Comparison of ENCODE assay signal across 23 cellular contexts in the genomic region with DNA sequence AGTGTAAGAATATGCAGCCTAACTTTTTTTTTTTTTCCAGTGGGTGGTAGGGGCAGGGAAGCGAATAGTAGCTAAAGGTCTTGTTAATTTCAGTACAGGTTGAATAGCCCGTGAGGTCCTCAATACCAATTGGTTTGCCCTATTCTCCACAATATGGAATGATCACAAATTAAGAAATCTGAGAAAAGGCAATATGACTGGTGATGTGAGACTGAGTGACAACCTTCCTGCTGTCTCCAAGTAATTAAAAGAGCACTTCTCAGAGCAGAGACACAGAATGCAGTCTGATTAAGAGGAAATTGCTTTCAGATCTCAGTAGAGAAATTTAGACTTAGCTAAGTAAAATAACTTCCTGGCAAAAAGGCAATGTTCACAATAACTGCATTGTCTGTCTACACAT. TPM values are rescaled to one million over a fixed set of nuclear protein-coding genes. Genes with fewer than 3 reads are reported as not detected.
DNase-seq lines count a peak whose midpoint lies in the region; ATAC-seq and TF ChIP-seq lines count a peak whose summit lies in the region.
"Had no signal": no experiment of that assay in that cellular context is flagged by ENCODE, and none has a peak within 500 bp of the region (broad histone marks: within the 10 kb centered on the region; RNA-seq: fewer than 3 reads in every experiment).

No MANE protein-coding gene starts in this region.

- no peaks in the 10 kb centered on the region for H4K20me1 ChIP-seq in Loucy (ENCODE audit: insufficient read depth, low read length, poor library complexity, severe bottlenecking)

- peaks cover 44% of the 10 kb centered on the region for H3K4me1 ChIP-seq in Loucy (ENCODE audit: insufficient read depth, low read length, poor library complexity, severe bottlenecking)
- H3K4me1 ChIP-seq in heart left ventricle, result peaks cover 0 to 10% (median 0%) of the 10 kb centered on the region in 12 donors
- H3K4me1 ChIP-seq: neural progenitor cell, psoas muscle, upper lobe of left lung had no signal

- H3F3A ChIP-seq in Loucy (ENCODE audit: low read depth), result no peaks in the 10 kb centered on the region

- DNase-seq in activated T-cell treated with anti-CD3 and anti-CD28 coated beads, Interleukin-2, amount 50 U/mL, for 4 hours, result no peak
- no peak for DNase-seq in activated T-cell treated with anti-CD3 and anti-CD28 coated beads, Interleukin-2, amount 50 U/mL, for 1 hour
- no peak for DNase-seq in activated naive CD8-positive, alpha-beta T cell treated with anti-CD3 and anti-CD28 coated beads, Interleukin-2, amount 50 U/mL, for 24 hours
- DNase-seq in heart left ventricle, result no peak
- DNase-seq in WTC11 (ENCODE audit: low spot score), result no peak
- DNase-seq: ACHN; amniotic stem cell; effector CD8-positive, alpha-beta T cell; kidney glomerular epithelial cell; mesendoderm; NCI-H187; NCI-H345; psoas muscle; RPMI8226; stimulated activated CD4-positive, alpha-beta T cell treated with anti-CD3 and anti-CD28 coated beads, Interleukin-12 subunit alpha, Interleukin-12 subunit beta, amount 100 ng/mL, for 4 hours; upper lobe of left lung had no signal

- 66 to 76% (median 73%) methylated on average over 2 of the region's 2 CpGs for WGBS in heart left ventricle, 4 donors

- peak overlapping the region; percentile 90 for H3K27ac Mint-ChIP-seq in activated naive CD8-positive, alpha-beta T cell treated with anti-CD3 and anti-CD28 coated beads, Interleukin-2, amount 50 U/mL, for 24 hours
- peak overlapping the region; percentile 81 for H3K27ac Mint-ChIP-seq in stimulated activated memory B cell treated with anti-CD40 and anti-IgM and Interleukin-4, amounts not matched to agents 10 μg/mL and 1 μg/mL and 100 μg/mL, for 72 hours
- no peak overlapping the region for H3K27ac Mint-ChIP-seq in WTC11
- H3K27ac Mint-ChIP-seq: neural progenitor cell had no signal

- peak in 1 of 2 donors; percentile 47 for ATAC-seq in activated T-cell treated with anti-CD3 and anti-CD28 coated beads, Interleukin-2, amount 50 U/mL, for 4 hours
- peak; percentile 53 for ATAC-seq in activated naive CD8-positive, alpha-beta T cell treated with anti-CD3 and anti-CD28 coated beads, Interleukin-2, amount 50 U/mL, for 24 hours
- peak; percentile 47 for ATAC-seq in stimulated activated memory B cell treated with anti-CD40 and anti-IgM and Interleukin-4, amounts not matched to agents 10 μg/mL and 1 μg/mL and 100 μg/mL, for 72 hours
- no peak for ATAC-seq in heart left ventricle
- no peak for ATAC-seq in WTC11
- no peak for ATAC-seq in GM19035 (IDR thresholded peaks at IDR 0.05; ENCODE audit: unreplicated experiment)
- ATAC-seq: psoas muscle had no signal

- peaks cover 19% of the 10 kb centered on the region for H3K36me3 Mint-ChIP-seq in activated T-cell treated with anti-CD3 and anti-CD28 coated beads, Interleukin-2, amount 50 U/mL, for 4 hours (ENCODE audit: insufficient read depth)
- peaks cover 33% of the 10 kb centered on the region for H3K36me3 Mint-ChIP-seq in activated naive CD8-positive, alpha-beta T cell treated with anti-CD3 and anti-CD28 coated beads, Interleukin-2, amount 50 U/mL, for 24 hours (ENCODE audit: low read depth)
- peaks cover 10% of the 10 kb centered on the region for H3K36me3 Mint-ChIP-seq in stimulated activated memory B cell treated with anti-CD40 and anti-IgM and Interleukin-4, amounts not matched to agents 10 μg/mL and 1 μg/mL and 100 μg/mL, for 72 hours
- no peaks in the 10 kb centered on the region for H3K36me3 Mint-ChIP-seq in WTC11
- H3K36me3 Mint-ChIP-seq: neural progenitor cell had no signal

- H3K9me3 Mint-ChIP-seq in activated T-cell treated with anti-CD3 and anti-CD28 coated beads, Interleukin-2, amount 50 U/mL, for 4 hours, result no peaks in the 10 kb centered on the region
- H3K9me3 Mint-ChIP-seq in activated naive CD8-positive, alpha-beta T cell treated with anti-CD3 and anti-CD28 coated beads, Interleukin-2, amount 50 U/mL, for 24 hours, result peaks cover 4% of the 10 kb centered on the region
- no peaks in the 10 kb centered on the region for H3K9me3 Mint-ChIP-seq in stimulated activated memory B cell treated with anti-CD40 and anti-IgM and Interleukin-4, amounts not matched to agents 10 μg/mL and 1 μg/mL and 100 μg/mL, for 72 hours
- H3K9me3 Mint-ChIP-seq in WTC11, result no peaks in the 10 kb centered on the region
- H3K9me3 Mint-ChIP-seq: neural progenitor cell had no signal

- no peaks in the 10 kb centered on the region for H3K9me2 ChIP-seq in Loucy (replicated peaks; ENCODE audit: low read depth, low read length)

- H3K27me3 ChIP-seq in Loucy (ENCODE audit: insufficient read depth, low read length, poor library complexity, severe bottlenecking) (no peaks in the 10 kb centered on the region), heart left ventricle (peaks cover 0 to 6% (median 0%) of the 10 kb centered on the region in 9 donors)
- H3K27me3 ChIP-seq: hepatocyte, neural progenitor cell, upper lobe of left lung had no signal

- intact Hi-C loops in heart left ventricle (cut with DNase I), result loop anchor here in 1 of 10 donors (10.0 kb wide), 1 partner anchor 97 kb away; no protein-coding TSS in a partner anchor

- peak overlapping the region; percentile 29 for H3K4me2 ChIP-seq in Loucy (ENCODE audit: low read depth, low read length, poor library complexity, severe bottlenecking)
- H3K4me2 ChIP-seq: hepatocyte, neural progenitor cell had no signal

- H3K27ac ChIP-seq in heart left ventricle, result peak overlapping the region in 2 of 12 donors; percentile 9 to 40
- H3K27ac ChIP-seq: hepatocyte, neural progenitor cell, psoas muscle, upper lobe of left lung had no signal

- H3K9ac ChIP-seq in Loucy (ENCODE audit: low read depth, low read length, poor library complexity, severe bottlenecking), result no peak overlapping the region
- H3K9ac ChIP-seq: neural progenitor cell had no signal

- peaks cover 46% of the 10 kb centered on the region for H3K79me2 ChIP-seq in Loucy (ENCODE audit: insufficient read depth, low read length)
- H3K79me2 ChIP-seq: hepatocyte had no signal

- no peak overlapping the region for H3K4me3 ChIP-seq in Loucy (ENCODE audit: low read length, poor library complexity, severe bottlenecking)
- H3K4me3 ChIP-seq in heart left ventricle, result no peak overlapping the region
- H3K4me3 ChIP-seq: hepatocyte, neural progenitor cell, psoas muscle, upper lobe of left lung had no signal

- H2AFZ ChIP-seq in Loucy (ENCODE audit: low read length), result no peak overlapping the region
- H2AFZ ChIP-seq: hepatocyte, neural progenitor cell had no signal

- TF ChIP-seq CTCF in Loucy (conservative IDR thresholded peaks at IDR 0.05; ENCODE audit: low read length) (no peak), heart left ventricle (IDR thresholded peaks at IDR 0.05) (no peak), WTC11 (IDR thresholded peaks at IDR 0.05) (no peak)

- H3K9me3 ChIP-seq in Loucy (ENCODE audit: insufficient read depth, low read depth, low read length) (no peaks in the 10 kb centered on the region), heart left ventricle (no peaks in the 10 kb centered on the region)
- H3K9me3 ChIP-seq: psoas muscle, upper lobe of left lung had no signal

- TF ChIP-seq POLR2A in heart left ventricle (IDR thresholded peaks at IDR 0.05), result no peak

- POLR2A ChIA-PET in WTC11 (lab: Charles Lee), result no interaction called here

- H3K4me3 Mint-ChIP-seq in activated T-cell treated with anti-CD3 and anti-CD28 coated beads, Interleukin-2, amount 50 U/mL, for 4 hours, result peak overlapping the region; percentile 67
- H3K4me3 Mint-ChIP-seq in activated naive CD8-positive, alpha-beta T cell treated with anti-CD3 and anti-CD28 coated beads, Interleukin-2, amount 50 U/mL, for 24 hours, result peak overlapping the region; percentile 74
- H3K4me3 Mint-ChIP-seq in stimulated activated memory B cell treated with anti-CD40 and anti-IgM and Interleukin-4, amounts not matched to agents 10 μg/mL and 1 μg/mL and 100 μg/mL, for 72 hours, result no peak overlapping the region
- no peak overlapping the region for H3K4me3 Mint-ChIP-seq in WTC11
- H3K4me3 Mint-ChIP-seq: neural progenitor cell had no signal

- peaks cover 84% of the 10 kb centered on the region for H3K4me1 Mint-ChIP-seq in activated T-cell treated with anti-CD3 and anti-CD28 coated beads, Interleukin-2, amount 50 U/mL, for 4 hours (ENCODE audit: low read depth)
- peaks cover 96% of the 10 kb centered on the region for H3K4me1 Mint-ChIP-seq in activated naive CD8-positive, alpha-beta T cell treated with anti-CD3 and anti-CD28 coated beads, Interleukin-2, amount 50 U/mL, for 24 hours
- H3K4me1 Mint-ChIP-seq in stimulated activated memory B cell treated with anti-CD40 and anti-IgM and Interleukin-4, amounts not matched to agents 10 μg/mL and 1 μg/mL and 100 μg/mL, for 72 hours, result peaks cover 29% of the 10 kb centered on the region
- H3K4me1 Mint-ChIP-seq in WTC11, result no peaks in the 10 kb centered on the region
- H3K4me1 Mint-ChIP-seq: neural progenitor cell had no signal

- no peaks in the 10 kb centered on the region for H3K27me3 Mint-ChIP-seq in activated T-cell treated with anti-CD3 and anti-CD28 coated beads, Interleukin-2, amount 50 U/mL, for 4 hours (ENCODE audit: low read depth)
- H3K27me3 Mint-ChIP-seq in activated naive CD8-positive, alpha-beta T cell treated with anti-CD3 and anti-CD28 coated beads, Interleukin-2, amount 50 U/mL, for 24 hours, result no peaks in the 10 kb centered on the region
- no peaks in the 10 kb centered on the region for H3K27me3 Mint-ChIP-seq in stimulated activated memory B cell treated with anti-CD40 and anti-IgM and Interleukin-4, amounts not matched to agents 10 μg/mL and 1 μg/mL and 100 μg/mL, for 72 hours
- no peaks in the 10 kb centered on the region for H3K27me3 Mint-ChIP-seq in WTC11 (ENCODE audit: low read depth)

- H3K36me3 ChIP-seq in Loucy (ENCODE audit: insufficient read depth, low read length), result no peaks in the 10 kb centered on the region
- no peaks in the 10 kb centered on the region for H3K36me3 ChIP-seq in heart left ventricle
- H3K36me3 ChIP-seq: neural progenitor cell, upper lobe of left lung had no signal

- CTCF ChIA-PET in WTC11 (lab: Charles Lee), result no interaction called here

TF ChIP-seq in WTC11, 78 proteins besides CTCF, POLR2A, EP300 and RAD21 (continues in another document):
- TF ChIP-seq NR1H2 (CRISPR knock-in tag; IDR thresholded peaks at IDR 0.05), result no peak
- TF ChIP-seq, protein P1, sequence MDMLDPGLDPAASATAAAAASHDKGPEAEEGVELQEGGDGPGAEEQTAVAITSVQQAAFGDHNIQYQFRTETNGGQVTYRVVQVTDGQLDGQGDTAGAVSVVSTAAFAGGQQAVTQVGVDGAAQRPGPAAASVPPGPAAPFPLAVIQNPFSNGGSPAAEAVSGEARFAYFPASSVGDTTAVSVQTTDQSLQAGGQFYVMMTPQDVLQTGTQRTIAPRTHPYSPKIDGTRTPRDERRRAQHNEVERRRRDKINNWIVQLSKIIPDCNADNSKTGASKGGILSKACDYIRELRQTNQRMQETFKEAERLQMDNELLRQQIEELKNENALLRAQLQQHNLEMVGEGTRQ (CRISPR knock-in tag; IDR thresholded peaks at IDR 0.05), result no peak

RNA-seq across cellular contexts. Expression of a gene that starts 22.9 kb away (rescaled TPM):
- 10 to 100 TPM; 13.2 to 24.8 (median 20.1) TPM for total RNA-seq in activated T-cell treated with anti-CD3 and anti-CD28 coated beads, Interleukin-2, amount 50 U/mL, for 4 hours
- total RNA-seq in heart left ventricle, result 1 to 10 TPM in 2 of 9 donors, under 1 TPM in 7; 0.07 to 2.3 (median 0.21) TPM
- polyA plus RNA-seq in heart left ventricle, result under 1 TPM; 0.04 to 0.06 TPM
- 0.04 to 0.05 TPM in 2 of 3 replicates, not detected in the other for total RNA-seq in WTC11 (2021)
- total RNA-seq: Daoy, hepatocyte, MCF 10A had no signal
- polyA plus RNA-seq: hepatocyte had no signal

Comparison
In these comparisons a context has a peak if more than half of its experiments do, and no peak if none do; other contexts are left out.
1. ATAC-seq: peak in activated naive CD8-positive, alpha-beta T cell treated with anti-CD3 and anti-CD28 coated beads, Interleukin-2, amount 50 U/mL, for 24 hours (single experiment) and stimulated activated memory B cell treated with anti-CD40 and anti-IgM and Interleukin-4, amounts not matched to agents 10 μg/mL and 1 μg/mL and 100 μg/mL, for 72 hours (single experiment); none in heart left ventricle (0 of 4), WTC11 (single experiment) and GM19035 (single experiment).
2. H3K4me3 Mint-ChIP-seq: peak in activated T-cell treated with anti-CD3 and anti-CD28 coated beads, Interleukin-2, amount 50 U/mL, for 4 hours (single experiment) and activated naive CD8-positive, alpha-beta T cell treated with anti-CD3 and anti-CD28 coated beads, Interleukin-2, amount 50 U/mL, for 24 hours (single experiment); none in stimulated activated memory B cell treated with anti-CD40 and anti-IgM and Interleukin-4, amounts not matched to agents 10 μg/mL and 1 μg/mL and 100 μg/mL, for 72 hours (single experiment) and WTC11 (single experiment).
3. RNA of a gene that starts 22.9 kb away (total RNA-seq): 13.2 to 24.8 TPM in activated T-cell treated with anti-CD3 and anti-CD28 coated beads, Interleukin-2, amount 50 U/mL, for 4 hours; 0.07 to 2.3 TPM in heart left ventricle and 0.04 to 0.05 TPM in WTC11; every median in the first group is over 4 times any median in the second.